ENCODE assay signal across 25 cellular contexts in genomic region chr1:6109688-6110087, GRCh38.
"Had no signal": no experiment of that assay in that cellular context is flagged by ENCODE, and none has a peak within 500 bp of the region (broad histone marks: within the 10 kb centered on the region; RNA-seq: fewer than 3 reads in every experiment).

No MANE protein-coding gene starts in this region.

- H3K4me1 Mint-ChIP-seq: activated naive CD8-positive, alpha-beta T cell treated with anti-CD3 and anti-CD28 coated beads, Interleukin-2, amount 50 U/mL, for 24 hours; immature natural killer cell; stimulated activated memory B cell treated with anti-CD40 and anti-IgM and Interleukin-4, amounts not matched to agents 10 μg/mL and 1 μg/mL and 100 μg/mL, for 72 hours had no signal

- H3K27ac ChIP-seq: body of pancreas, cardiac muscle cell, heart right ventricle, left ventricle myocardium inferior, neutrophil, ovary, prostate gland, stomach, transverse colon, uterus, VCaP had no signal

- H3K27ac Mint-ChIP-seq: activated naive CD8-positive, alpha-beta T cell treated with anti-CD3 and anti-CD28 coated beads, Interleukin-2, amount 50 U/mL, for 24 hours; activated T-cell treated with anti-CD3 and anti-CD28 coated beads, Interleukin-2, amount 50 U/mL, for 24 hours; activated T-helper 17 cell treated with anti-CD3 and anti-CD28 coated beads, Interleukin-2, amount 50 U/mL, for 72 hours; dendritic cell treated with granulocyte-macrophage colony-stimulating factor and Interleukin-4, amounts not matched to agents 40 ng/mL and 50 ng/mL, for 4 days; immature natural killer cell; natural killer cell; stimulated activated memory B cell treated with anti-CD40 and anti-IgM and Interleukin-4, amounts not matched to agents 10 μg/mL and 1 μg/mL and 100 μg/mL, for 72 hours had no signal

- H3K4me1 ChIP-seq: body of pancreas, heart right ventricle, left ventricle myocardium inferior, prostate gland, stomach, transverse colon, uterus had no signal

- H3K4me3 ChIP-seq: body of pancreas, cardiac muscle cell, heart right ventricle, left ventricle myocardium inferior, ovary, prostate gland, stomach, transverse colon, uterus had no signal

- H3K27me3 ChIP-seq: body of pancreas, ovary, transverse colon, uterus had no signal

- ATAC-seq: body of pancreas had no signal

- H3K36me3 Mint-ChIP-seq: immature natural killer cell; natural killer cell; stimulated activated memory B cell treated with anti-CD40 and anti-IgM and Interleukin-4, amounts not matched to agents 10 μg/mL and 1 μg/mL and 100 μg/mL, for 72 hours had no signal

- H3K4me3 Mint-ChIP-seq: activated naive CD8-positive, alpha-beta T cell treated with anti-CD3 and anti-CD28 coated beads, Interleukin-2, amount 50 U/mL, for 24 hours; activated T-cell treated with anti-CD3 and anti-CD28 coated beads, Interleukin-2, amount 50 U/mL, for 24 hours; activated T-helper 17 cell treated with anti-CD3 and anti-CD28 coated beads, Interleukin-2, amount 50 U/mL, for 72 hours; dendritic cell treated with granulocyte-macrophage colony-stimulating factor and Interleukin-4, amounts not matched to agents 40 ng/mL and 50 ng/mL, for 4 days; immature natural killer cell; natural killer cell; stimulated activated memory B cell treated with anti-CD40 and anti-IgM and Interleukin-4, amounts not matched to agents 10 μg/mL and 1 μg/mL and 100 μg/mL, for 72 hours had no signal

- H3K36me3 ChIP-seq: cardiac muscle cell, heart right ventricle, left ventricle myocardium inferior, neutrophil, ovary, prostate gland, stomach, transverse colon, uterus had no signal

- H3K9me3 Mint-ChIP-seq: activated naive CD8-positive, alpha-beta T cell treated with anti-CD3 and anti-CD28 coated beads, Interleukin-2, amount 50 U/mL, for 24 hours; activated T-cell treated with anti-CD3 and anti-CD28 coated beads, Interleukin-2, amount 50 U/mL, for 24 hours; activated T-helper 17 cell treated with anti-CD3 and anti-CD28 coated beads, Interleukin-2, amount 50 U/mL, for 72 hours; dendritic cell treated with granulocyte-macrophage colony-stimulating factor and Interleukin-4, amounts not matched to agents 40 ng/mL and 50 ng/mL, for 4 days; natural killer cell had no signal

- DNase-seq: activated CD4-positive, CD25-positive, alpha-beta regulatory T cell treated with anti-CD3 and anti-CD28 coated beads, Interleukin-2, amount 50 U/mL, for 72 hours; activated CD8-positive, alpha-beta memory T cell treated with anti-CD3 and anti-CD28 coated beads for 24 hours; activated CD8-positive, alpha-beta memory T cell treated with anti-CD3 and anti-CD28 coated beads, Interleukin-2, amount 50 U/mL, for 4 hours; activated naive CD4-positive, alpha-beta T cell; activated naive CD8-positive, alpha-beta T cell treated with anti-CD3 and anti-CD28 coated beads, Interleukin-2, amount 50 U/mL, for 24 hours; activated T-cell treated with anti-CD3 and anti-CD28 coated beads, Interleukin-2, amount 50 U/mL, for 24 hours; effector CD4-positive, alpha-beta T cell; immature natural killer cell; kidney glomerular epithelial cell; left ventricle myocardium inferior; midbrain; natural killer cell; stomach; transverse colon; uterus had no signal

- H3K9me3 ChIP-seq: body of pancreas, heart right ventricle, left ventricle myocardium inferior, neutrophil, ovary, prostate gland, stomach, transverse colon, uterus had no signal
